Comparison of ENCODE assay signal across 8 cellular contexts in the genomic region with DNA sequence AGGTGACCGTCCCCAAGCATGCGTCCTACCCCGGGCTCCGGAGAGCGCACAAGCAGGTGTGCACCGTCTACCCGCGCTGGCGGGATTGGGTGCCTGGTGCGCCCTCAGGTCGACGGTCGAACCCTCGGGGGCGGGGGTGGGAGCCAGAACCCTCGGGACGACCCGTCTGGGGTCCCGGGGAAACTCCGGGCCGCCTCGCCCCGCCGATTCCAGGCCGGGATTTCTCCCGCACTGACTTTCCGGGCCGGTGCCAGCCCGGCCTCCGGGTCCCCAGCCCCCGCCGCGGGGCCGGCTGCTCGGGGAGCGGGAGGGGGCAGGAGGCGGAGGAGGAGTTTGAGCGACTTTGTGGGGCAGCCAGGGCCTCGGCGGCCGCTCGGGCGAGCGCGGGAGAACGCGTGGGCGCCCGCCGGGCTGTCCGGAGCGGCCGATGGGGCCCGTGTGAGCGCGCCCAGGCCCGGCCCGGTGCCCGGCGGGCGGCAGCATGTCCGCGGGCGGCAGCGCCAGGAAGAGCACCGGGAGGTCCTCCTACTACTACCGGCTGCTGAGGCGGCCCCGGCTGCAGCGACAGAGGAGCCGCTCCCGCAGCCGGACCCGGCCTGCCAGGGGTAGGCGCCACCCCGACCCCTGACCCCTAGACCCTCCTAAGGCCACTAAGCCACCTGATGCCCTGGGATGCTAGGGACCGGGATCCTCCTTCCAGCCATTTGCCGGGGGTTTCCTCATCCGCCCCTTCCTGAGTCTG. TPM values are rescaled to one million over a fixed set of nuclear protein-coding genes. Genes with fewer than 3 reads are reported as not detected.
DNase-seq lines count a peak whose midpoint lies in the region; ATAC-seq, FAIRE-seq and TF ChIP-seq lines count a peak whose summit lies in the region.

TSS of gene DAB2IP (plus strand) at position 340 of the 742 bp plus-strand sequence. CDS start at position 482, 142 bp downstream.

- H3K4me3 Mint-ChIP-seq in activated CD4-positive, alpha-beta memory T cell treated with anti-CD3 and anti-CD28 coated beads for 36 hours = no peak within 1 kb of the TSS

- H3F3A ChIP-seq in GM23248 (ENCODE audit: insufficient read depth) = no peaks in the 10 kb centered on the region

- H3K9me3 Mint-ChIP-seq in activated CD4-positive, alpha-beta memory T cell treated with anti-CD3 and anti-CD28 coated beads for 36 hours = no peaks in the 10 kb centered on the region

- no peak for ATAC-seq in HG02610 (IDR thresholded peaks at IDR 0.05; ENCODE audit: unreplicated experiment)
- no peak for ATAC-seq in GM21528 (IDR thresholded peaks at IDR 0.05; ENCODE audit: low FRiP score, unreplicated experiment)

- H2AFZ ChIP-seq in GM23248 = peak within 1 kb of the TSS; percentile 39

- H3K27ac ChIP-seq in GM23248 (no peak within 1 kb of the TSS), small intestine (ENCODE audit: low read depth in 1 of 2, low read length in 1 of 2) (peak within 1 kb of the TSS; percentile 89)

- H3K27ac Mint-ChIP-seq in activated CD4-positive, alpha-beta memory T cell treated with anti-CD3 and anti-CD28 coated beads for 36 hours = no peak within 1 kb of the TSS

- intact Hi-C loops in activated CD4-positive, alpha-beta memory T cell treated with anti-CD3 and anti-CD28 coated beads for 36 hours (cut with micrococcal nuclease) = no loop called here

- H3K4me3 ChIP-seq in GM23248 (peak within 1 kb of the TSS; percentile 66), kidney epithelial cell (ENCODE audit: low read depth, low read length) (peak within 1 kb of the TSS; percentile 68), small intestine (ENCODE audit: low read depth in 1 of 2, low read length in 2 of 2) (peak within 1 kb of the TSS; percentile 62 to 81)

- DNase-seq in GM23248 (peak; percentile 69), NCI-H345 treated with DMSO at 0.1 percent for 48 hours (lab: John Stamatoyannopoulos, UW; ENCODE audit: unreplicated experiment) (peak; percentile 16), cerebellar nuclear complex (lab: John Stamatoyannopoulos, UW) (peak; percentile 19 to 59), kidney epithelial cell (ENCODE audit: low read depth) (no peak), small intestine (peak; percentile 62)
- no peak for DNase-seq in activated CD4-positive, alpha-beta memory T cell treated with anti-CD3 and anti-CD28 coated beads for 36 hours

- no peaks in the 10 kb centered on the region for H3K36me3 Mint-ChIP-seq in activated CD4-positive, alpha-beta memory T cell treated with anti-CD3 and anti-CD28 coated beads for 36 hours

- POLR2A ChIA-PET in activated CD4-positive, alpha-beta memory T cell treated with anti-CD3 and anti-CD28 coated beads for 36 hours (lab: Charles Lee) = no interaction called here

- no peak for FAIRE-seq in small intestine (lab: Jason Lieb, UNC)

- peak within 1 kb of the TSS; percentile 45 for H3K9ac ChIP-seq in GM23248

- WGBS in GM23248 (ENCODE audit: low coverage in 1 of 2, low lambda C conversion rate in 2 of 2, missing lambda C conversion rate in 2 of 2), 2 experiments = 3 to 5% methylated on average over 41 to 54 of the region's 79 CpGs
- WGBS in small intestine, 3 donors = 1 to 2% (median 1%) methylated on average over 37 to 79 of the region's 79 CpGs

- no peaks in the 10 kb centered on the region for H3K36me3 ChIP-seq in GM23248 (ENCODE audit: low read depth)
- no peaks in the 10 kb centered on the region for H3K36me3 ChIP-seq in kidney epithelial cell (ENCODE audit: control insufficient read depth, insufficient read depth, low read length)
- no peaks in the 10 kb centered on the region for H3K36me3 ChIP-seq in small intestine (ENCODE audit: control insufficient read depth in 2 of 2, insufficient read depth in 2 of 2, low read length in 2 of 2)

- no peaks in the 10 kb centered on the region; the same call in 1 of the 2 replicates for H3K4me1 ChIP-seq in GM23248 (ENCODE audit: insufficient read depth)
- H3K4me1 ChIP-seq in small intestine (ENCODE audit: control insufficient read depth in 2 of 2, insufficient read depth in 1 of 2, low read depth in 1 of 2, low read length in 1 of 2) = peaks cover 0 to 5% of the 10 kb centered on the region in 2 donors

- H3K9me3 ChIP-seq in GM23248 (ENCODE audit: low read depth) (no peaks in the 10 kb centered on the region), small intestine (ENCODE audit: control insufficient read depth, low read depth) (no peaks in the 10 kb centered on the region)

- H3K4me1 Mint-ChIP-seq in activated CD4-positive, alpha-beta memory T cell treated with anti-CD3 and anti-CD28 coated beads for 36 hours (ENCODE audit: low read depth) = peaks cover 9% of the 10 kb centered on the region

- TF ChIP-seq CTCF in kidney epithelial cell (IDR thresholded peaks at IDR 0.05; ENCODE audit: insufficient read depth, low read length, poor library complexity, severe bottlenecking) = no peak

- H3K27me3 ChIP-seq in GM23248 (replicated peaks; ENCODE audit: insufficient read depth) = peaks cover 16% of the 10 kb centered on the region
- H3K27me3 ChIP-seq in kidney epithelial cell (ENCODE audit: control insufficient read depth, insufficient read depth, low read length) = peaks cover 3% of the 10 kb centered on the region
- no peaks in the 10 kb centered on the region for H3K27me3 ChIP-seq in small intestine (ENCODE audit: control insufficient read depth in 2 of 2, insufficient read depth in 2 of 2, low read length in 2 of 2)

- H3K4me2 ChIP-seq in GM23248 (ENCODE audit: unreplicated experiment) = peak within 1 kb of the TSS; percentile 83

- no peaks in the 10 kb centered on the region for H4K20me1 ChIP-seq in GM23248 (ENCODE audit: insufficient read depth)

- peaks cover 56% of the 10 kb centered on the region for H3K27me3 Mint-ChIP-seq in activated CD4-positive, alpha-beta memory T cell treated with anti-CD3 and anti-CD28 coated beads for 36 hours

- in situ Hi-C loops in GM23248 (cut with MboI) = no loop called here

- no peaks in the 10 kb centered on the region for H3K9me2 ChIP-seq in GM23248 (ENCODE audit: insufficient read depth)

- no peaks in the 10 kb centered on the region for H3K79me2 ChIP-seq in GM23248 (ENCODE audit: insufficient read depth)

- CTCF ChIA-PET in activated CD4-positive, alpha-beta memory T cell treated with anti-CD3 and anti-CD28 coated beads for 36 hours (lab: Charles Lee) = no interaction called here

RNA-seq across cellular contexts. Expression of gene DAB2IP, which starts in this region (rescaled TPM):
- 9.5 and 19.7 TPM in 2 replicates for total RNA-seq in GM23248 (2014; rRNA removed; shearing (Covaris generic))
- polyA plus RNA-seq in GM23248 (2016; fragmentation: Nextera tagmentation; extraction: Ambion mirVana) = 2.1 and 2.6 TPM in 2 replicates
- 38.0 and 51.1 TPM in 2 replicates for total RNA-seq in kidney epithelial cell
- 10 to 100 TPM; 13.8 to 39.0 (median 20.1) TPM for polyA plus RNA-seq in small intestine
- total RNA-seq in activated CD4-positive, alpha-beta memory T cell treated with anti-CD3 and anti-CD28 coated beads for 36 hours = not detected

Comparison
In these comparisons a context has a peak if more than half of its experiments do, and no peak if none do; other contexts are left out.
1. RNA of gene DAB2IP (total RNA-seq): 38.0 to 51.1 TPM in kidney epithelial cell and 9.5 to 19.7 TPM in GM23248; not detected in activated CD4-positive, alpha-beta memory T cell treated with anti-CD3 and anti-CD28 coated beads for 36 hours; every median in the first group is over 10 times any median in the second.
2. DNase-seq: peak in GM23248 (single experiment), NCI-H345 treated with DMSO at 0.1 percent for 48 hours (single experiment), cerebellar nuclear complex (2 of 2) and small intestine (single experiment); none in kidney epithelial cell (single experiment) and activated CD4-positive, alpha-beta memory T cell treated with anti-CD3 and anti-CD28 coated beads for 36 hours (single experiment).
3. Peak in every context shown above with its lines, with median percentiles within 50 percentile points of each other: H3K4me3 ChIP-seq.